In genomic region chr19:1237754-1238372, GRCh38 we compare ENCODE assay signal across 8 cellular contexts. TPM values are rescaled to one million over a fixed set of nuclear protein-coding genes. Genes with fewer than 3 reads are reported as not detected.
DNase-seq lines count a peak whose midpoint lies in the region; ATAC-seq and TF ChIP-seq lines count a peak whose summit lies in the region.

Gene CBARP, minus strand, starts transcription at chr19:1238005. Its CDS starts 1,905 bp downstream, at chr19:1236100.

- intact Hi-C loops in dendritic cell treated with granulocyte-macrophage colony-stimulating factor and Interleukin-4, amounts not matched to agents 40 ng/mL and 50 ng/mL, for 4 days (cut with micrococcal nuclease): no loop called here

- DNase-seq in SK-N-SH: peak; percentile 91
- peak in 1 of 3 donors; percentile 54 for DNase-seq in Peyer's patch
- DNase-seq in midbrain (lab: John Stamatoyannopoulos, UW): peak; percentile 55
- no peak for DNase-seq in DMS79 treated with DMSO at 0.1 percent for 48 hours (lab: John Stamatoyannopoulos, UW)
- no peak for DNase-seq in mesenteric fat pad (ENCODE audit: low spot score)

- H3K79me2 ChIP-seq in SK-N-SH (ENCODE audit: insufficient read depth): peaks cover 32% of the 10 kb centered on the region

- 19% methylated on average over 3 of the region's 87 CpGs for WGBS in SK-N-SH (ENCODE audit: low lambda C conversion rate)

- CTCF ChIA-PET in SK-N-SH (lab: Yijun Ruan, JAX): interaction anchor here (1.2 to 9.7 kb wide), 4 partner anchors 16 to 125 kb away, joined by 6 to 594 read pairs (median 42); partner anchors contain the start of gene CIRBP

- H3K36me3 ChIP-seq in SK-N-SH (replicated peaks in 1 of 2; ENCODE audit: control insufficient read depth in 1 of 2, insufficient read depth in 2 of 2, low read length in 1 of 2) (peaks cover 0 to 26% of the 10 kb centered on the region in 2 experiments), Peyer's patch (no peaks in the 10 kb centered on the region)

- peaks cover 13% of the 10 kb centered on the region; the same call in 1 of the 2 replicates for H4K20me1 ChIP-seq in SK-N-SH (ENCODE audit: insufficient read depth)

- TF ChIP-seq CTCF in SK-N-SH (IDR thresholded peaks at IDR 0.05) (no peak), Peyer's patch (IDR thresholded peaks at IDR 0.05) (no peak)

- no peak for ATAC-seq in SK-N-SH treated with all-trans-retinoic acid at 6 μM for 48 hours
- ATAC-seq in GM21390 (IDR thresholded peaks at IDR 0.05; ENCODE audit: unreplicated experiment): no peak

- peaks cover 32% of the 10 kb centered on the region for H3K4me1 Mint-ChIP-seq in dendritic cell treated with granulocyte-macrophage colony-stimulating factor and Interleukin-4, amounts not matched to agents 40 ng/mL and 50 ng/mL, for 4 days (ENCODE audit: low read depth)

- peak within 1 kb of the TSS; percentile 59 for H3K27ac Mint-ChIP-seq in dendritic cell treated with granulocyte-macrophage colony-stimulating factor and Interleukin-4, amounts not matched to agents 40 ng/mL and 50 ng/mL, for 4 days

- H3K9ac ChIP-seq in SK-N-SH: peak within 1 kb of the TSS; percentile 66

- no peak within 1 kb of the TSS for H2AFZ ChIP-seq in SK-N-SH (ENCODE audit: low read depth)

- no peak for TF ChIP-seq EP300 in SK-N-SH (IDR thresholded peaks at IDR 0.05; ENCODE audit: borderline replicate concordance in 1 of 2, low read depth in 1 of 2, low read length in 1 of 2)

- H3K27ac ChIP-seq in SK-N-SH (ENCODE audit: low read depth in 2 of 2, low read length in 1 of 2): peak within 1 kb of the TSS; percentile 38 to 88; a peak in 3 of 4 replicates
- peak within 1 kb of the TSS in 2 of 4 donors; percentile 22 to 38 for H3K27ac ChIP-seq in Peyer's patch

- H3K4me1 ChIP-seq in SK-N-SH (ENCODE audit: control insufficient read depth in 1 of 2, insufficient read depth in 2 of 2, low read depth in 1 of 2, low read length in 1 of 2) (peaks cover 5 to 31% of the 10 kb centered on the region in 2 experiments; a peak in 2 of 4 replicates), Peyer's patch (peaks cover 4 to 66% (median 36%) of the 10 kb centered on the region in 4 donors)

- peak within 1 kb of the TSS; percentile 97 for H3K4me2 ChIP-seq in SK-N-SH

- no peaks in the 10 kb centered on the region for H3K9me3 Mint-ChIP-seq in dendritic cell treated with granulocyte-macrophage colony-stimulating factor and Interleukin-4, amounts not matched to agents 40 ng/mL and 50 ng/mL, for 4 days

- peak within 1 kb of the TSS; percentile 74 to 87 for H3K4me3 ChIP-seq in SK-N-SH (ENCODE audit: low read depth in 2 of 2, low read length in 1 of 2)
- peak within 1 kb of the TSS; percentile 24 to 61 (median 54) for H3K4me3 ChIP-seq in Peyer's patch

- H3K9me3 ChIP-seq in SK-N-SH (no peaks in the 10 kb centered on the region), Peyer's patch (no peaks in the 10 kb centered on the region)

- no peaks in the 10 kb centered on the region for H3K9me2 ChIP-seq in SK-N-SH

- H3K27me3 ChIP-seq in SK-N-SH (ENCODE audit: insufficient read depth): no peaks in the 10 kb centered on the region
- H3K27me3 ChIP-seq in Peyer's patch: peaks cover 0 to 21% of the 10 kb centered on the region in 2 donors

- H3K27me3 Mint-ChIP-seq in dendritic cell treated with granulocyte-macrophage colony-stimulating factor and Interleukin-4, amounts not matched to agents 40 ng/mL and 50 ng/mL, for 4 days: peaks cover 49% of the 10 kb centered on the region

- no peak for TF ChIP-seq POLR2A in Peyer's patch (IDR thresholded peaks at IDR 0.05)

- H3F3A ChIP-seq in SK-N-SH (replicated peaks; ENCODE audit: insufficient read depth): peaks cover 27% of the 10 kb centered on the region

- TF ChIP-seq RAD21 in SK-N-SH (IDR thresholded peaks at IDR 0.05; ENCODE audit: low read length): no peak

- H3K4me3 Mint-ChIP-seq in dendritic cell treated with granulocyte-macrophage colony-stimulating factor and Interleukin-4, amounts not matched to agents 40 ng/mL and 50 ng/mL, for 4 days: peak within 1 kb of the TSS; percentile 68

- POLR2A ChIA-PET in SK-N-SH (lab: Yijun Ruan, JAX): interaction anchor here (4.3 kb wide), 1 partner anchor 32 kb away, joined by 49 read pairs; the partner anchor contains the start of gene CIRBP

- peaks cover 8% of the 10 kb centered on the region for H3K36me3 Mint-ChIP-seq in dendritic cell treated with granulocyte-macrophage colony-stimulating factor and Interleukin-4, amounts not matched to agents 40 ng/mL and 50 ng/mL, for 4 days (ENCODE audit: low read depth)

TF ChIP-seq in SK-N-SH, 30 proteins besides CTCF, POLR2A, EP300 and RAD21:
- TF ChIP-seq USF1 (IDR thresholded peaks at IDR 0.05; ENCODE audit: borderline replicate concordance, low read depth): peak; percentile 58; the same call in 1 of the 2 replicates
- 0 out of 2 replicates have a peak, but pooled peaks have one; percentile 14 for TF ChIP-seq POLR2AphosphoS5 (IDR thresholded peaks at IDR 0.05; ENCODE audit: low read depth, low read length)
- no peak for TF ChIP-seq EZH2phosphoT487 (IDR thresholded peaks at IDR 0.05; ENCODE audit: borderline replicate concordance, low read depth)

TF ChIP-seq in SK-N-SH treated with all-trans-retinoic acid at 6 μM for 48 hours, 23 proteins besides CTCF, POLR2A, EP300 and RAD21:
- TF ChIP-seq ZC3H10 (CRISPR knock-in tag; IDR thresholded peaks at IDR 0.05): no peak

RNA-seq across cellular contexts. Expression of gene CBARP, which starts in this region (rescaled TPM):
- 4.8 and 5.1 TPM in 2 replicates for polyA plus RNA-seq in SK-N-SH (2012; rRNA removed)
- polyA plus RNA-seq in SK-N-SH (2012; cell fraction: cytosol; rRNA removed): 1.6 and 3.5 TPM in 2 replicates
- polyA plus RNA-seq in SK-N-SH (2012; cell fraction: nucleus; rRNA removed): 25.2 and 37.7 TPM in 2 replicates
- total RNA-seq in Peyer's patch: 1 to 10 TPM in 1 of 4 donors, not detected in 3; 1.9 TPM
- total RNA-seq in mesenteric fat pad: 6.2 TPM

Comparison
In these comparisons a context has a peak if more than half of its experiments do, and no peak if none do; other contexts are left out.
1. DNase-seq: peak in SK-N-SH (single experiment) and midbrain (single experiment); none in DMS79 treated with DMSO at 0.1 percent for 48 hours (single experiment) and mesenteric fat pad (single experiment).